Comparison of ENCODE assay signal across 12 cellular contexts in the genomic region with DNA sequence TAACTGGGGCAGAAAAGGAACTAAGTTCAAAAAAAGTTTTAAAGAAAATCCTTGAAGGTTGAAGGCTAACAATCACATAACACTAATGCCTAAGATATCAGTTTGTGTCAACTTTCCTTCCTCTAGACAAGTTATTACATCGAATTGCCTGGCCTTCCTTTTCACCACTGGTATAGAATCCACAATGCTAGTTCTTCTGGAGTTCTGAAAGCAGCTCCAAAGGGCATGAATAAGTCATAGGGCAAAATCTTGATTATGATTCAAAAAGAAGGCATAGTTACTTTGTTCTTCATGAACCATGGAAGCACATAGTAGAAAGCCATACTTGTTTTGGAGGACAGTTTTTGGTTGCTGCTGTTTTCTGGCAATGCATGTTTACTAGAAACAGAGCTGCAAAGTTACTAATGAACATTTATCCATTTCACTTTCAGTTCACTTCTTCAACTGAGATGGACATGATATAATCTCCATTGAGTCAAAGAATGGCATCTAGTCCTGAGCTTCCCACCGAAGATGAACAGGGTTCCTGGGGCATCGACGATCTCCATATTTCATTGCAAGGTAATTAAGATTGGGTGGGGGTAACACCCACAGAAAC. TPM values are rescaled to one million over a fixed set of nuclear protein-coding genes. Genes with fewer than 3 reads are reported as not detected.
DNase-seq lines count a peak whose midpoint lies in the region; ATAC-seq, FAIRE-seq and TF ChIP-seq lines count a peak whose summit lies in the region.
"Had no signal": no experiment of that assay in that cellular context is flagged by ENCODE, and none has a peak within 500 bp of the region (broad histone marks: within the 10 kb centered on the region; RNA-seq: fewer than 3 reads in every experiment).

No MANE protein-coding gene starts in this region.

- no peaks in the 10 kb centered on the region for H3K79me2 ChIP-seq in fibroblast of lung (ENCODE audit: control insufficient read depth, insufficient read depth, low read length)

- no peak overlapping the region for H3K27ac ChIP-seq in fibroblast of lung (ENCODE audit: insufficient read depth, low read length)
- H3K27ac ChIP-seq in small intestine (ENCODE audit: low read depth in 1 of 2, low read length in 1 of 2) = peak overlapping the region in 1 of 2 donors; percentile 20

- ATAC-seq in SK-N-SH treated with all-trans-retinoic acid at 6 μM for 48 hours (peak; percentile 53), HG03039 (IDR thresholded peaks at IDR 0.05; ENCODE audit: unreplicated experiment) (no peak)

- H3K27me3 ChIP-seq in fibroblast of lung (ENCODE audit: control insufficient read depth, insufficient read depth, low read length) (no peaks in the 10 kb centered on the region), small intestine (ENCODE audit: control insufficient read depth in 2 of 2, insufficient read depth in 2 of 2, low read length in 2 of 2) (no peaks in the 10 kb centered on the region)

- H3K9ac ChIP-seq in fibroblast of lung (ENCODE audit: insufficient read depth, low read length) = no peak overlapping the region

- peak overlapping the region; percentile 17 for H2AFZ ChIP-seq in fibroblast of lung (ENCODE audit: low read length)

- H3K4me1 ChIP-seq in fibroblast of lung (ENCODE audit: control insufficient read depth, extremely low read depth, insufficient read depth, low read length) = peaks cover 3% of the 10 kb centered on the region
- H3K4me1 ChIP-seq in small intestine (ENCODE audit: control insufficient read depth in 2 of 2, insufficient read depth in 1 of 2, low read depth in 1 of 2, low read length in 1 of 2) = no peaks in the 10 kb centered on the region

- H3K9me3 ChIP-seq in fibroblast of lung (ENCODE audit: control insufficient read depth, insufficient read depth, low read depth, low read length) (no peaks in the 10 kb centered on the region), small intestine (ENCODE audit: control insufficient read depth, low read depth) (no peaks in the 10 kb centered on the region)

- DNase-seq in GM18507 (ENCODE audit: extremely low spot score, insufficient read length, low read depth) (no peak), fibroblast of lung (ENCODE audit: low read depth in 2 of 2) (no peak), small intestine (peak; percentile 52), NCI-H2196 (lab: John Stamatoyannopoulos, UW; ENCODE audit: unreplicated experiment) (no peak), NCI-H2029 treated with DMSO at 0.1 percent for 48 hours (lab: John Stamatoyannopoulos, UW) (no peak), posterior vena cava (ENCODE audit: low spot score) (no peak)
- DNase-seq: islet precursor cell, MV-4-11, NCI-H774 had no signal

- H3K36me3 ChIP-seq in fibroblast of lung (ENCODE audit: control insufficient read depth, insufficient read depth, low read length) (no peaks in the 10 kb centered on the region), small intestine (ENCODE audit: control insufficient read depth in 2 of 2, insufficient read depth in 2 of 2, low read length in 2 of 2) (peaks cover 0 to 3% of the 10 kb centered on the region in 2 donors)
- H3K36me3 ChIP-seq: HAP-1 had no signal

- H3K4me2 ChIP-seq in fibroblast of lung (ENCODE audit: extremely low read depth, insufficient read depth, low read length) = peak overlapping the region; percentile 72

- no peak for TF ChIP-seq CTCF in fibroblast of lung (conservative IDR thresholded peaks at IDR 0.05 in 1 of 2, IDR thresholded peaks at IDR 0.05 in 1 of 2; ENCODE audit: low read depth in 1 of 2, low read length in 2 of 2)

- H3K4me3 ChIP-seq in fibroblast of lung (replicated peaks in 1 of 4; ENCODE audit: control extremely low read depth in 1 of 4, insufficient read depth in 1 of 4, low read depth in 3 of 4, low read length in 4 of 4) (peak overlapping the region; percentile 13 to 36 (median 22)), small intestine (ENCODE audit: low read depth in 1 of 2, low read length in 2 of 2) (no peak overlapping the region)
- H3K4me3 ChIP-seq: HAP-1 had no signal

- 70 to 76% (median 71%) methylated on average over 4 of the region's 4 CpGs for WGBS in small intestine, 3 donors

- intact Hi-C loops in posterior vena cava (cut with DNase I) = no loop called here

- no peaks in the 10 kb centered on the region for H4K20me1 ChIP-seq in fibroblast of lung (ENCODE audit: control insufficient read depth, extremely low read depth, insufficient read depth, low read length)

- FAIRE-seq in GM18507 (lab: Jason Lieb, UNC) = peak; percentile 38
- FAIRE-seq in small intestine (lab: Jason Lieb, UNC) = no peak

TF ChIP-seq in SK-N-SH treated with all-trans-retinoic acid at 6 μM for 48 hours, 23 proteins besides CTCF, POLR2A, EP300 and RAD21 (continues in another document):
- TF ChIP-seq ZFP3 (CRISPR knock-in tag; IDR thresholded peaks at IDR 0.05) (no peak), BACH2 (CRISPR knock-in tag; IDR thresholded peaks at IDR 0.05; ENCODE audit: borderline replicate concordance) (no peak), ZNF565 (CRISPR knock-in tag; conservative IDR thresholded peaks at IDR 0.05; ENCODE audit: low read depth) (no peak), PPARA (CRISPR knock-in tag; IDR thresholded peaks at IDR 0.05; ENCODE audit: borderline replicate concordance) (no peak), ARNTL (CRISPR knock-in tag; IDR thresholded peaks at IDR 0.05; ENCODE audit: borderline replicate concordance, low read depth) (no peak), OSR1 (CRISPR knock-in tag; IDR thresholded peaks at IDR 0.05) (no peak), ZNF70 (CRISPR knock-in tag; IDR thresholded peaks at IDR 0.05) (no peak), ISL1 (CRISPR knock-in tag; IDR thresholded peaks at IDR 0.05) (no peak), ZNF8 (CRISPR knock-in tag; IDR thresholded peaks at IDR 0.05) (no peak), ZC3H10 (CRISPR knock-in tag; IDR thresholded peaks at IDR 0.05) (no peak), RARB (CRISPR knock-in tag; IDR thresholded peaks at IDR 0.05) (no peak), TOX (CRISPR knock-in tag; IDR thresholded peaks at IDR 0.05; ENCODE audit: borderline replicate concordance) (no peak), CSDC2 (CRISPR knock-in tag; IDR thresholded peaks at IDR 0.05) (no peak)
- TF ChIP-seq, protein P1, sequence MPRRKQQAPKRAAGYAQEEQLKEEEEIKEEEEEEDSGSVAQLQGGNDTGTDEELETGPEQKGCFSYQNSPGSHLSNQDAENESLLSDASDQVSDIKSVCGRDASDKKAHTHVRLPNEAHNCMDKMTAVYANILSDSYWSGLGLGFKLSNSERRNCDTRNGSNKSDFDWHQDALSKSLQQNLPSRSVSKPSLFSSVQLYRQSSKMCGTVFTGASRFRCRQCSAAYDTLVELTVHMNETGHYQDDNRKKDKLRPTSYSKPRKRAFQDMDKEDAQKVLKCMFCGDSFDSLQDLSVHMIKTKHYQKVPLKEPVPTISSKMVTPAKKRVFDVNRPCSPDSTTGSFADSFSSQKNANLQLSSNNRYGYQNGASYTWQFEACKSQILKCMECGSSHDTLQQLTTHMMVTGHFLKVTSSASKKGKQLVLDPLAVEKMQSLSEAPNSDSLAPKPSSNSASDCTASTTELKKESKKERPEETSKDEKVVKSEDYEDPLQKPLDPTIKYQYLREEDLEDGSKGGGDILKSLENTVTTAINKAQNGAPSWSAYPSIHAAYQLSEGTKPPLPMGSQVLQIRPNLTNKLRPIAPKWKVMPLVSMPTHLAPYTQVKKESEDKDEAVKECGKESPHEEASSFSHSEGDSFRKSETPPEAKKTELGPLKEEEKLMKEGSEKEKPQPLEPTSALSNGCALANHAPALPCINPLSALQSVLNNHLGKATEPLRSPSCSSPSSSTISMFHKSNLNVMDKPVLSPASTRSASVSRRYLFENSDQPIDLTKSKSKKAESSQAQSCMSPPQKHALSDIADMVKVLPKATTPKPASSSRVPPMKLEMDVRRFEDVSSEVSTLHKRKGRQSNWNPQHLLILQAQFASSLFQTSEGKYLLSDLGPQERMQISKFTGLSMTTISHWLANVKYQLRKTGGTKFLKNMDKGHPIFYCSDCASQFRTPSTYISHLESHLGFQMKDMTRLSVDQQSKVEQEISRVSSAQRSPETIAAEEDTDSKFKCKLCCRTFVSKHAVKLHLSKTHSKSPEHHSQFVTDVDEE (CRISPR knock-in tag; IDR thresholded peaks at IDR 0.05) = no peak
- TF ChIP-seq, protein P2, sequence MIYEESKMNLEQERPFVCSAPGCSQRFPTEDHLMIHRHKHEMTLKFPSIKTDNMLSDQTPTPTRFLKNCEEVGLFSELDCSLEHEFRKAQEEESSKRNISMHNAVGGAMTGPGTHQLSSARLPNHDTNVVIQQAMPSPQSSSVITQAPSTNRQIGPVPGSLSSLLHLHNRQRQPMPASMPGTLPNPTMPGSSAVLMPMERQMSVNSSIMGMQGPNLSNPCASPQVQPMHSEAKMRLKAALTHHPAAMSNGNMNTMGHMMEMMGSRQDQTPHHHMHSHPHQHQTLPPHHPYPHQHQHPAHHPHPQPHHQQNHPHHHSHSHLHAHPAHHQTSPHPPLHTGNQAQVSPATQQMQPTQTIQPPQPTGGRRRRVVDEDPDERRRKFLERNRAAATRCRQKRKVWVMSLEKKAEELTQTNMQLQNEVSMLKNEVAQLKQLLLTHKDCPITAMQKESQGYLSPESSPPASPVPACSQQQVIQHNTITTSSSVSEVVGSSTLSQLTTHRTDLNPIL (CRISPR knock-in tag; IDR thresholded peaks at IDR 0.05; ENCODE audit: low read depth) = no peak
- TF ChIP-seq, protein P3, sequence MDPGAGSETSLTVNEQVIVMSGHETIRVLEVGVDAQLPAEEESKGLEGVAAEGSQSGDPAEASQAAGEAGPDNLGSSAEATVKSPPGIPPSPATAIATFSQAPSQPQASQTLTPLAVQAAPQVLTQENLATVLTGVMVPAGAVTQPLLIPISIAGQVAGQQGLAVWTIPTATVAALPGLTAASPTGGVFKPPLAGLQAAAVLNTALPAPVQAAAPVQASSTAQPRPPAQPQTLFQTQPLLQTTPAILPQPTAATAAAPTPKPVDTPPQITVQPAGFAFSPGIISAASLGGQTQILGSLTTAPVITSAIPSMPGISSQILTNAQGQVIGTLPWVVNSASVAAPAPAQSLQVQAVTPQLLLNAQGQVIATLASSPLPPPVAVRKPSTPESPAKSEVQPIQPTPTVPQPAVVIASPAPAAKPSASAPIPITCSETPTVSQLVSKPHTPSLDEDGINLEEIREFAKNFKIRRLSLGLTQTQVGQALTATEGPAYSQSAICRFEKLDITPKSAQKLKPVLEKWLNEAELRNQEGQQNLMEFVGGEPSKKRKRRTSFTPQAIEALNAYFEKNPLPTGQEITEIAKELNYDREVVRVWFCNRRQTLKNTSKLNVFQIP (CRISPR knock-in tag; IDR thresholded peaks at IDR 0.05; ENCODE audit: borderline replicate concordance, low read depth) = no peak

RNA-seq across cellular contexts. Expression of a gene that starts 56.0 kb away (rescaled TPM):
- 10.3 and 15.4 TPM in 2 replicates for total RNA-seq in fibroblast of lung
- 3.1 and 6.5 TPM in 2 replicates for polyA plus RNA-seq in fibroblast of lung
- polyA plus RNA-seq in fibroblast of lung (2012) = 3.0 and 5.9 TPM in 2 replicates
- 19.4 and 24.2 TPM in 2 replicates for polyA minus RNA-seq in fibroblast of lung (ENCODE audit: low replicate concordance)
- polyA plus RNA-seq in small intestine = 10 to 100 TPM; 13.8 to 35.0 (median 30.9) TPM
- 10 to 100 TPM; 63.4 to 83.9 TPM for total RNA-seq in posterior vena cava

Comparison
In these comparisons a context has a peak if more than half of its experiments do, and no peak if none do; other contexts are left out.
1. H3K4me3 ChIP-seq: peak in fibroblast of lung (4 of 4); none in small intestine (0 of 2).